In the genomic region with DNA sequence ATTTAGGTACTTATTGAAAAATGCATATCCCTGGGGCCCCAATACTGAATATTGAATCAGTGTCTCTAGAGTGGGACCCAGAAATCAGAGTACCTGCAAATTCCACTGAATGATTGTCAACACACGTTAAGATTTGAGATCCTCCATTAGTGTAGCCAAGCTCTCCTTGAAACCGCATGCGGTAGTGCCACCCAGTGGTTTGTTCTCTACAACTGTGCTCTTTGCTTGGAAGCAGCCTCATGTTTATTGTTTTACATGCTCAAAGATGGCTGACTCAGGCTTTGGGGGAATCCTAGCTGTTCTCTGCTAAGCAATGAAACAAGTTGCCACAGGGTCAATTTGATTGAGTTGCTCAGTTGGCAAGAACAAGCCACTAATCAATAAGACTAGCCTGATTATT, we compare ENCODE assay signal across 9 cellular contexts.
DNase-seq lines count a peak whose midpoint lies in the region; ATAC-seq and TF ChIP-seq lines count a peak whose summit lies in the region.
"Had no signal": no experiment of that assay in that cellular context is flagged by ENCODE, and none has a peak within 500 bp of the region (broad histone marks: within the 10 kb centered on the region; RNA-seq: fewer than 3 reads in every experiment).

No MANE protein-coding gene starts in this region.

- H3K9me3 Mint-ChIP-seq in stimulated activated naive B cell treated with anti-CD40 and anti-IgM and Interleukin-4, amounts not matched to agents 10 μg/mL and 1 μg/mL and 100 μg/mL, for 72 hours: peaks cover 4 to 8% of the 10 kb centered on the region in 2 donors
- H3K9me3 Mint-ChIP-seq: CD8-positive, alpha-beta T cell had no signal

- no peak overlapping the region for H3K27ac ChIP-seq in SK-N-SH (ENCODE audit: low read depth in 2 of 2, low read length in 1 of 2)

- H3K79me2 ChIP-seq in SK-N-SH (ENCODE audit: insufficient read depth): no peaks in the 10 kb centered on the region

- H3K36me3 ChIP-seq in SK-N-SH (replicated peaks in 1 of 2; ENCODE audit: control insufficient read depth in 1 of 2, insufficient read depth in 2 of 2, low read length in 1 of 2): no peaks in the 10 kb centered on the region

- POLR2A ChIA-PET in SK-N-SH (lab: Yijun Ruan, JAX): no interaction called here

- ATAC-seq in SK-N-SH treated with all-trans-retinoic acid at 6 μM for 48 hours: no peak
- peak; percentile 90 for ATAC-seq in HG02759 (IDR thresholded peaks at IDR 0.05; ENCODE audit: unreplicated experiment)
- ATAC-seq in stimulated activated naive B cell treated with anti-CD40 and anti-IgM and Interleukin-4, amounts not matched to agents 10 μg/mL and 1 μg/mL and 100 μg/mL, for 72 hours (replicated peaks): peak; percentile 79 to 80
- ATAC-seq: CD8-positive, alpha-beta T cell had no signal

- no peaks in the 10 kb centered on the region for H3K4me1 ChIP-seq in SK-N-SH (ENCODE audit: control insufficient read depth in 1 of 2, insufficient read depth in 2 of 2, low read depth in 1 of 2, low read length in 1 of 2)

- no peaks in the 10 kb centered on the region for H3F3A ChIP-seq in SK-N-SH (replicated peaks; ENCODE audit: insufficient read depth)

- H3K27me3 ChIP-seq in SK-N-SH (ENCODE audit: insufficient read depth): no peaks in the 10 kb centered on the region

- H3K4me3 ChIP-seq in SK-N-SH (ENCODE audit: low read depth in 2 of 2, low read length in 1 of 2): peak overlapping the region in 1 of 2 experiments; percentile 12; a peak in 1 of 4 replicates

- TF ChIP-seq EP300 in SK-N-SH (IDR thresholded peaks at IDR 0.05; ENCODE audit: borderline replicate concordance in 1 of 2, low read depth in 1 of 2, low read length in 1 of 2): no peak

- H3K27ac Mint-ChIP-seq in stimulated activated naive B cell treated with anti-CD40 and anti-IgM and Interleukin-4, amounts not matched to agents 10 μg/mL and 1 μg/mL and 100 μg/mL, for 72 hours: no peak overlapping the region
- H3K27ac Mint-ChIP-seq: CD8-positive, alpha-beta T cell had no signal

- H2AFZ ChIP-seq in SK-N-SH (ENCODE audit: low read depth): no peak overlapping the region

- H3K4me2 ChIP-seq in SK-N-SH: no peak overlapping the region

- peaks cover 6% of the 10 kb centered on the region; the same call in 1 of the 2 replicates for H3K9me3 ChIP-seq in SK-N-SH

- peak; percentile 10 for DNase-seq in SK-N-SH
- peak; percentile 65 to 68 for DNase-seq in NCI-H446 (lab: John Stamatoyannopoulos, UW)
- DNase-seq in astrocyte of the hippocampus (ENCODE audit: low read depth, low spot score): peak; percentile 77
- peak; percentile 15 for DNase-seq in kidney glomerular epithelial cell (lab: John Stamatoyannopoulos, UW)
- DNase-seq in stimulated activated naive B cell treated with anti-CD40 and anti-IgM and Interleukin-4, amounts not matched to agents 10 μg/mL and 1 μg/mL and 100 μg/mL, for 72 hours: no peak
- DNase-seq in effector CD8-positive, alpha-beta T cell (lab: John Stamatoyannopoulos, UW): no peak

- no peaks in the 10 kb centered on the region for H3K4me1 Mint-ChIP-seq in stimulated activated naive B cell treated with anti-CD40 and anti-IgM and Interleukin-4, amounts not matched to agents 10 μg/mL and 1 μg/mL and 100 μg/mL, for 72 hours

- H3K27me3 Mint-ChIP-seq in stimulated activated naive B cell treated with anti-CD40 and anti-IgM and Interleukin-4, amounts not matched to agents 10 μg/mL and 1 μg/mL and 100 μg/mL, for 72 hours: peaks cover 4 to 9% of the 10 kb centered on the region in 2 donors

- no peaks in the 10 kb centered on the region for H3K9me2 ChIP-seq in SK-N-SH

- TF ChIP-seq CTCF in SK-N-SH (IDR thresholded peaks at IDR 0.05): no peak

- no peak overlapping the region for H3K4me3 Mint-ChIP-seq in stimulated activated naive B cell treated with anti-CD40 and anti-IgM and Interleukin-4, amounts not matched to agents 10 μg/mL and 1 μg/mL and 100 μg/mL, for 72 hours
- H3K4me3 Mint-ChIP-seq: CD8-positive, alpha-beta T cell had no signal

- WGBS in SK-N-SH (ENCODE audit: low lambda C conversion rate): 62% methylated on average over 3 of the region's 3 CpGs

- no peaks in the 10 kb centered on the region for H4K20me1 ChIP-seq in SK-N-SH (ENCODE audit: insufficient read depth)

- H3K36me3 Mint-ChIP-seq in stimulated activated naive B cell treated with anti-CD40 and anti-IgM and Interleukin-4, amounts not matched to agents 10 μg/mL and 1 μg/mL and 100 μg/mL, for 72 hours: no peaks in the 10 kb centered on the region
- H3K36me3 Mint-ChIP-seq: CD8-positive, alpha-beta T cell had no signal

- CTCF ChIA-PET in SK-N-SH (lab: Yijun Ruan, JAX): interaction anchor here (1.0 kb wide), 1 partner anchor 11 kb away, joined by 3 read pairs; no protein-coding TSS in a partner anchor

- TF ChIP-seq RAD21 in SK-N-SH (IDR thresholded peaks at IDR 0.05; ENCODE audit: low read length): peak; percentile 62

- H3K9ac ChIP-seq in SK-N-SH: no peak overlapping the region

TF ChIP-seq in SK-N-SH, 30 proteins besides CTCF, POLR2A, EP300 and RAD21:
- no peak for TF ChIP-seq SIN3A (IDR thresholded peaks at IDR 0.05; ENCODE audit: borderline replicate concordance, low read depth, low read length)
- peak; percentile 28; the same call in 1 of the 2 replicates for TF ChIP-seq SMC3 (IDR thresholded peaks at IDR 0.05; ENCODE audit: low read depth, low read length)
- no peak for TF ChIP-seq TAF1 (IDR thresholded peaks at IDR 0.05; ENCODE audit: borderline replicate concordance, low read depth, low read length)
- TF ChIP-seq TEAD4 (IDR thresholded peaks at IDR 0.05; ENCODE audit: borderline replicate concordance, insufficient read depth): no peak

TF ChIP-seq in SK-N-SH treated with all-trans-retinoic acid at 6 μM for 48 hours, 23 proteins besides CTCF, POLR2A, EP300 and RAD21 (continues in another document):
- TF ChIP-seq, protein P1, sequence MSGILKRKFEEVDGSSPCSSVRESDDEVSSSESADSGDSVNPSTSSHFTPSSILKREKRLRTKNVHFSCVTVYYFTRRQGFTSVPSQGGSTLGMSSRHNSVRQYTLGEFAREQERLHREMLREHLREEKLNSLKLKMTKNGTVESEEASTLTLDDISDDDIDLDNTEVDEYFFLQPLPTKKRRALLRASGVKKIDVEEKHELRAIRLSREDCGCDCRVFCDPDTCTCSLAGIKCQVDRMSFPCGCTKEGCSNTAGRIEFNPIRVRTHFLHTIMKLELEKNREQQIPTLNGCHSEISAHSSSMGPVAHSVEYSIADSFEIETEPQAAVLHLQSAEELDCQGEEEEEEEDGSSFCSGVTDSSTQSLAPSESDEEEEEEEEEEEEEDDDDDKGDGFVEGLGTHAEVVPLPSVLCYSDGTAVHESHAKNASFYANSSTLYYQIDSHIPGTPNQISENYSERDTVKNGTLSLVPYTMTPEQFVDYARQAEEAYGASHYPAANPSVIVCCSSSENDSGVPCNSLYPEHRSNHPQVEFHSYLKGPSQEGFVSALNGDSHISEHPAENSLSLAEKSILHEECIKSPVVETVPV (CRISPR knock-in tag; IDR thresholded peaks at IDR 0.05): no peak
- TF ChIP-seq ZFP30 (CRISPR knock-in tag; IDR thresholded peaks at IDR 0.05) (no peak), ZC3H10 (CRISPR knock-in tag; IDR thresholded peaks at IDR 0.05) (no peak), ESRRG (CRISPR knock-in tag; IDR thresholded peaks at IDR 0.05) (no peak), RARB (CRISPR knock-in tag; IDR thresholded peaks at IDR 0.05) (no peak), ARNTL (CRISPR knock-in tag; IDR thresholded peaks at IDR 0.05; ENCODE audit: borderline replicate concordance, low read depth) (no peak), TOX (CRISPR knock-in tag; IDR thresholded peaks at IDR 0.05; ENCODE audit: borderline replicate concordance) (no peak), ZNF8 (CRISPR knock-in tag; IDR thresholded peaks at IDR 0.05) (no peak), SNAI2 (CRISPR knock-in tag; IDR thresholded peaks at IDR 0.05) (no peak)
- TF ChIP-seq, protein P2, sequence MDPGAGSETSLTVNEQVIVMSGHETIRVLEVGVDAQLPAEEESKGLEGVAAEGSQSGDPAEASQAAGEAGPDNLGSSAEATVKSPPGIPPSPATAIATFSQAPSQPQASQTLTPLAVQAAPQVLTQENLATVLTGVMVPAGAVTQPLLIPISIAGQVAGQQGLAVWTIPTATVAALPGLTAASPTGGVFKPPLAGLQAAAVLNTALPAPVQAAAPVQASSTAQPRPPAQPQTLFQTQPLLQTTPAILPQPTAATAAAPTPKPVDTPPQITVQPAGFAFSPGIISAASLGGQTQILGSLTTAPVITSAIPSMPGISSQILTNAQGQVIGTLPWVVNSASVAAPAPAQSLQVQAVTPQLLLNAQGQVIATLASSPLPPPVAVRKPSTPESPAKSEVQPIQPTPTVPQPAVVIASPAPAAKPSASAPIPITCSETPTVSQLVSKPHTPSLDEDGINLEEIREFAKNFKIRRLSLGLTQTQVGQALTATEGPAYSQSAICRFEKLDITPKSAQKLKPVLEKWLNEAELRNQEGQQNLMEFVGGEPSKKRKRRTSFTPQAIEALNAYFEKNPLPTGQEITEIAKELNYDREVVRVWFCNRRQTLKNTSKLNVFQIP (CRISPR knock-in tag; IDR thresholded peaks at IDR 0.05; ENCODE audit: borderline replicate concordance, low read depth): no peak
- TF ChIP-seq, protein P3, sequence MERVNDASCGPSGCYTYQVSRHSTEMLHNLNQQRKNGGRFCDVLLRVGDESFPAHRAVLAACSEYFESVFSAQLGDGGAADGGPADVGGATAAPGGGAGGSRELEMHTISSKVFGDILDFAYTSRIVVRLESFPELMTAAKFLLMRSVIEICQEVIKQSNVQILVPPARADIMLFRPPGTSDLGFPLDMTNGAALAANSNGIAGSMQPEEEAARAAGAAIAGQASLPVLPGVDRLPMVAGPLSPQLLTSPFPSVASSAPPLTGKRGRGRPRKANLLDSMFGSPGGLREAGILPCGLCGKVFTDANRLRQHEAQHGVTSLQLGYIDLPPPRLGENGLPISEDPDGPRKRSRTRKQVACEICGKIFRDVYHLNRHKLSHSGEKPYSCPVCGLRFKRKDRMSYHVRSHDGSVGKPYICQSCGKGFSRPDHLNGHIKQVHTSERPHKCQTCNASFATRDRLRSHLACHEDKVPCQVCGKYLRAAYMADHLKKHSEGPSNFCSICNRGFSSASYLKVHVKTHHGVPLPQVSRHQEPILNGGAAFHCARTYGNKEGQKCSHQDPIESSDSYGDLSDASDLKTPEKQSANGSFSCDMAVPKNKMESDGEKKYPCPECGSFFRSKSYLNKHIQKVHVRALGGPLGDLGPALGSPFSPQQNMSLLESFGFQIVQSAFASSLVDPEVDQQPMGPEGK (CRISPR knock-in tag; IDR thresholded peaks at IDR 0.05; ENCODE audit: borderline replicate concordance): no peak

Comparison
In these comparisons a context has a peak if more than half of its experiments do, and no peak if none do; other contexts are left out.
1. DNase-seq: peak in SK-N-SH (single experiment), NCI-H446 (2 of 2), astrocyte of the hippocampus (single experiment) and kidney glomerular epithelial cell (single experiment); none in stimulated activated naive B cell treated with anti-CD40 and anti-IgM and Interleukin-4, amounts not matched to agents 10 μg/mL and 1 μg/mL and 100 μg/mL, for 72 hours (single experiment) and effector CD8-positive, alpha-beta T cell (single experiment).